8 cellular contexts compared by ENCODE assay signal in the genomic region with DNA sequence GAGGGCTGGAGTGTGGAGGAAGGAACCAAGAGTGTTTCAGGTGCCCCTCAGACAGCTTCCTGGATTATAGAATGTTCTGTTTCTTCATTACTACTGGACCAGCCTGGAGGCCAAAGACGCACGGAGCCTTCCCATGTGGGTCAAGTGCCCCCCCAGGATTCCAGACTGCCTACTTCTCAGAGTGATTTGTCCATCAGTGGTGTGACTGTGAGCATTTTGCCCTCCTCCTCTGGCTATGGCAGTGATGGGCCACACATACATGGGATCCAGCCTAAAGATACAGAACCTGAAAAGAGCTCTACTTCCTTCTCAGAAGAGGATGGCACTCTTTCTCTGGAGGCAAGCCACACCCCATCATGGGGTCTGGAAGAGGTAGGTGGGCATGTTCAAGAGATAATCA.
DNase-seq lines count a peak whose midpoint lies in the region; ATAC-seq and TF ChIP-seq lines count a peak whose summit lies in the region.

No MANE protein-coding gene starts in this region.

- peaks cover 74% of the 10 kb centered on the region for H3K79me2 ChIP-seq in osteoblast (ENCODE audit: insufficient read depth, low read length)

- no peaks in the 10 kb centered on the region for H3K9me3 ChIP-seq in CD4-positive, alpha-beta memory T cell (ENCODE audit: control insufficient read depth in 1 of 2, low read length in 2 of 2)
- H3K9me3 ChIP-seq in osteoblast (ENCODE audit: low read depth, low read length), result no peaks in the 10 kb centered on the region

- CTCF ChIA-PET in CD4-positive, alpha-beta memory T cell (lab: Charles Lee; ENCODE audit: partially characterized antibody), result interaction anchor here (1.5 to 20.4 kb wide), 2 partner anchors 11 to 82 kb away, joined by 8 to 820 read pairs; no protein-coding TSS in a partner anchor

- no peak overlapping the region for H2AFZ ChIP-seq in osteoblast (ENCODE audit: low read length)

- H3K27ac ChIP-seq in CD4-positive, alpha-beta memory T cell (ENCODE audit: low read depth, low read length), result no peak overlapping the region
- H3K27ac ChIP-seq in osteoblast (ENCODE audit: low read depth, low read length), result peak overlapping the region; percentile 68

- H3K4me3 ChIP-seq in CD4-positive, alpha-beta memory T cell (ENCODE audit: low read length in 2 of 2), result no peak overlapping the region
- no peak overlapping the region for H3K4me3 ChIP-seq in osteoblast (ENCODE audit: insufficient read depth, low read length)

- H3K4me1 ChIP-seq in CD4-positive, alpha-beta memory T cell (ENCODE audit: insufficient read depth, low read length), result peaks cover 83% of the 10 kb centered on the region
- H3K4me1 ChIP-seq in osteoblast (ENCODE audit: insufficient read depth, low read length), result peaks cover 36% of the 10 kb centered on the region

- H3K27me3 Mint-ChIP-seq in CD4-positive, alpha-beta memory T cell, result no peaks in the 10 kb centered on the region
- H3K27me3 Mint-ChIP-seq in chondrocyte (ENCODE audit: low read depth), result no peaks in the 10 kb centered on the region

- intact Hi-C loops in CD4-positive, alpha-beta memory T cell (cut with micrococcal nuclease), result no loop called here

- peak; percentile 8 for ATAC-seq in HG03064 (IDR thresholded peaks at IDR 0.05; ENCODE audit: low read depth, unreplicated experiment)
- ATAC-seq in HG03469 (IDR thresholded peaks at IDR 0.05; ENCODE audit: unreplicated experiment), result no peak

- H3K9me3 Mint-ChIP-seq in CD4-positive, alpha-beta memory T cell, result no peaks in the 10 kb centered on the region
- no peaks in the 10 kb centered on the region for H3K9me3 Mint-ChIP-seq in chondrocyte (ENCODE audit: low read depth)

- H3K4me1 Mint-ChIP-seq in CD4-positive, alpha-beta memory T cell, result peaks cover 58 to 85% (median 75%) of the 10 kb centered on the region in 4 donors
- H3K4me1 Mint-ChIP-seq in chondrocyte (ENCODE audit: low read depth), result peaks cover 62% of the 10 kb centered on the region

- H3K36me3 ChIP-seq in CD4-positive, alpha-beta memory T cell (ENCODE audit: insufficient read depth, low read length), result no peaks in the 10 kb centered on the region
- H3K36me3 ChIP-seq in osteoblast (ENCODE audit: insufficient read depth, low read length), result peaks cover 4% of the 10 kb centered on the region

- peaks cover 6 to 51% of the 10 kb centered on the region in 2 donors for H3K36me3 Mint-ChIP-seq in CD4-positive, alpha-beta memory T cell
- no peaks in the 10 kb centered on the region for H3K36me3 Mint-ChIP-seq in chondrocyte (ENCODE audit: low read depth)

- POLR2A ChIA-PET in CD4-positive, alpha-beta memory T cell (lab: Charles Lee; ENCODE audit: partially characterized antibody), result interaction anchor here (1.0 to 1.1 kb wide), 2 partner anchors 9 to 22 kb away, joined by 3 read pairs; no protein-coding TSS in a partner anchor

- peak overlapping the region in 3 of 8 donors; percentile 7 to 94 (median 55) for H3K4me3 Mint-ChIP-seq in CD4-positive, alpha-beta memory T cell
- H3K4me3 Mint-ChIP-seq in chondrocyte (ENCODE audit: unreplicated experiment), result peak overlapping the region; percentile 70

- no peaks in the 10 kb centered on the region for H3K27me3 ChIP-seq in CD4-positive, alpha-beta memory T cell (ENCODE audit: insufficient read depth, low read length)
- no peaks in the 10 kb centered on the region for H3K27me3 ChIP-seq in osteoblast (ENCODE audit: insufficient read depth, low read length)

- peak overlapping the region in 6 of 7 donors; percentile 62 to 96 (median 80) for H3K27ac Mint-ChIP-seq in CD4-positive, alpha-beta memory T cell
- peak overlapping the region; percentile 95 for H3K27ac Mint-ChIP-seq in chondrocyte (ENCODE audit: unreplicated experiment)

- H4K20me1 ChIP-seq in osteoblast (ENCODE audit: insufficient read depth, low read length), result peaks cover 37% of the 10 kb centered on the region

- TF ChIP-seq CTCF in chondrocyte (IDR thresholded peaks at IDR 0.05) (no peak), osteoblast (IDR thresholded peaks at IDR 0.05; ENCODE audit: extremely low read depth, low read depth, low read length) (no peak)

- DNase-seq in CD4-positive, alpha-beta memory T cell, result no peak
- DNase-seq in chondrocyte (ENCODE audit: low spot score), result no peak
- no peak for DNase-seq in osteoblast (ENCODE audit: insufficient read length, low spot score, missing footprints)
- DNase-seq in NCI-H524 treated with DMSO at 0.1 percent for 48 hours (lab: John Stamatoyannopoulos, UW), result no peak
- no peak for DNase-seq in COLO829 (ENCODE audit: low spot score)
- DNase-seq in DMS114 treated with DMSO at 0.1 percent for 48 hours (lab: John Stamatoyannopoulos, UW; ENCODE audit: unreplicated experiment), result no peak

- H3K4me2 ChIP-seq in osteoblast (ENCODE audit: insufficient read depth, low read length), result peak overlapping the region; percentile 86
